In the genomic region with DNA sequence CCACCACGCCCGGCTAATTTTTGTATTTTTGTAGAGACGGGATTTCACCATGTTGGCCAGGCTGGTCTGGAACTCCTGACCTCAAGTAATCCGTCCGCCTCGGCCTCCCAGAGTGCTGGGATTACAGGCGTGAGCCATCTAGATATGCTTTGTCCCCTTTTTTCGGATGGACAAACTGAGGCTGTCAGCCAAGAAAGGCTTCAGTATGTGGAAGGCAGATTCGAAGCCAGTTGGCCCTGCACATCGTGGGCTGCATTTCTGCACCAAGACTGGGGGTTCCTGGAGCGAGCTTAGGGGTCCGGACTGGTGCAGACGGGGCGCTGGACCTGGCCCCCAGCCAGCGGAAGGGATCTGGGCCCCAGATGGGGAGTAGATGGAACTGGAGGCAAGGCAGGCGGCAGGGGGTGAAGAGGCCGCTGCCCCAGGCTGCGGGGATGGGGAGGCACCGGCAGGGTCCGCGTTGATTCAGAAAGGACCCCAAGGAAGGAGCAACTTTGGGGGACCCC, we compare ENCODE assay signal across 8 cellular contexts. TPM values are rescaled to one million over a fixed set of nuclear protein-coding genes. Genes with fewer than 3 reads are reported as not detected.
A peak's percentile ranks its signal among the peaks of the same experiment; 100 is the strongest.
DNase-seq lines count a peak whose midpoint lies in the region; ATAC-seq and TF ChIP-seq lines count a peak whose summit lies in the region.

No MANE protein-coding gene starts in this region.

- peak overlapping the region; percentile 58 to 81 (median 74) for H3K4me3 ChIP-seq in Peyer's patch
- peak overlapping the region; percentile 73 to 83 for H3K4me3 ChIP-seq in gastroesophageal sphincter
- H3K4me3 ChIP-seq in skin epidermis = peak overlapping the region; percentile 41 to 63 (median 49)

- ATAC-seq in gastroesophageal sphincter (no peak), GM21737 (IDR thresholded peaks at IDR 0.05; ENCODE audit: unreplicated experiment) (no peak)

- WGBS in gastroesophageal sphincter (ENCODE audit: low coverage in 1 of 2), 2 donors = 59% methylated on average over 6 of the region's 21 CpGs; no CpG with 5 or more reads in 1 of the 2 donors

- H3K9me3 ChIP-seq in Peyer's patch (no peaks in the 10 kb centered on the region), gastroesophageal sphincter (no peaks in the 10 kb centered on the region)

- H3K27me3 ChIP-seq in Peyer's patch (no peaks in the 10 kb centered on the region), gastroesophageal sphincter (no peaks in the 10 kb centered on the region)

- H3K27ac ChIP-seq in Peyer's patch = peak overlapping the region; percentile 93 to 99 (median 99)
- H3K27ac ChIP-seq in gastroesophageal sphincter = peak overlapping the region; percentile 89 to 99 (median 99)
- peak overlapping the region; percentile 73 to 100 (median 96) for H3K27ac ChIP-seq in skin epidermis

- TF ChIP-seq POLR2A in Peyer's patch (IDR thresholded peaks at IDR 0.05) = no peak
- no peak for TF ChIP-seq POLR2A in gastroesophageal sphincter (IDR thresholded peaks at IDR 0.05)
- no peak for TF ChIP-seq POLR2A in erythroblast (IDR thresholded peaks at IDR 0.05; ENCODE audit: low read length)

- DNase-seq in GM20000 (ENCODE audit: low spot score) (peak; percentile 56), Peyer's patch (no peak), posterior cingulate gyrus (no peak), erythroblast (lab: John Stamatoyannopoulos, UW) (no peak), RPMI8226 (no peak)

- intact Hi-C loops in posterior cingulate gyrus (cut with DNase I) = no loop called here

- H3K36me3 ChIP-seq in Peyer's patch (no peaks in the 10 kb centered on the region), gastroesophageal sphincter (no peaks in the 10 kb centered on the region)

- TF ChIP-seq EP300 in gastroesophageal sphincter (IDR thresholded peaks at IDR 0.05) = no peak

- H3K4me1 ChIP-seq in Peyer's patch (peaks cover 4 to 35% (median 19%) of the 10 kb centered on the region in 4 donors), gastroesophageal sphincter (peaks cover 0 to 48% (median 20%) of the 10 kb centered on the region in 3 donors)

- TF ChIP-seq CTCF in GM20000 (IDR thresholded peaks at IDR 0.05; ENCODE audit: extremely low read depth, missing control alignments) = no peak
- TF ChIP-seq CTCF in Peyer's patch (IDR thresholded peaks at IDR 0.05) = no peak
- TF ChIP-seq CTCF in gastroesophageal sphincter (IDR thresholded peaks at IDR 0.05) = no peak

RNA-seq across cellular contexts. Expression of a gene that starts 9.7 kb away (rescaled TPM):
- total RNA-seq in Peyer's patch (100 to 1,000 TPM; 629 to 753 (median 680) TPM), gastroesophageal sphincter (100 to 1,000 TPM; 241 to 573 (median 297) TPM)

RNA-seq across cellular contexts. Expression of a gene that starts 16.8 kb away (rescaled TPM):
- total RNA-seq in Peyer's patch (10 to 100 TPM in 2 of 4 donors, 1 to 10 TPM in 2; 7.4 to 40.2 (median 17.0) TPM), gastroesophageal sphincter (1 to 10 TPM in 2 of 4 donors, under 1 TPM in 2; 0.27 to 4.4 (median 1.3) TPM)

RNA-seq across cellular contexts. Expression of a gene that starts 31.8 kb away (rescaled TPM):
- total RNA-seq in Peyer's patch (100 to 1,000 TPM; 102 to 193 (median 178) TPM), gastroesophageal sphincter (100 to 1,000 TPM in 1 of 4 donors, 10 to 100 TPM in 3; 81.2 to 116 (median 94.5) TPM)

RNA-seq across cellular contexts. Expression of a gene that starts 49.3 kb away (rescaled TPM):
- 100 to 1,000 TPM in 1 of 4 donors, 10 to 100 TPM in 3; 45.4 to 138 (median 89.2) TPM for total RNA-seq in Peyer's patch
- total RNA-seq in gastroesophageal sphincter = 10 to 100 TPM; 15.0 to 38.2 (median 23.1) TPM
